18 cellular contexts compared by ENCODE assay signal in genomic region chr3:123859177-123859576, GRCh38. TPM values are rescaled to one million over a fixed set of nuclear protein-coding genes. Genes with fewer than 3 reads are reported as not detected.
"Had no signal": no experiment of that assay in that cellular context is flagged by ENCODE, and none has a peak within 500 bp of the region (broad histone marks: within the 10 kb centered on the region; RNA-seq: fewer than 3 reads in every experiment).

No MANE protein-coding gene starts in this region.

- ATAC-seq: activated CD4-positive, CD25-positive, alpha-beta regulatory T cell treated with anti-CD3 and anti-CD28 coated beads, Interleukin-2, amount 50 U/mL, for 24 hours; activated naive CD4-positive, alpha-beta T cell treated with anti-CD3 and anti-CD28 coated beads, Interleukin-2, amount 50 U/mL, for 72 hours; body of pancreas; gastroesophageal sphincter; heart left ventricle; mucosa of descending colon; stimulated activated naive CD8-positive, alpha-beta T cell treated with anti-CD3 and anti-CD28 coated beads, Interleukin-15, Interleukin-2, amounts not matched to agents 100 U/mL and 50 U/mL, for 24 hours had no signal

- DNase-seq: activated CD4-positive, alpha-beta T cell treated with anti-CD3 and anti-CD28 coated beads, Interleukin-2, amount 50 U/mL, for 1 hour; activated gamma-delta T cell treated with Interleukin-2 at 50 U/mL for 16 hours; amniotic stem cell; body of pancreas; dorsolateral prefrontal cortex; heart left ventricle; mucosa of descending colon; naive B cell; stimulated activated CD4-positive, alpha-beta T cell treated with anti-CD3 and anti-CD28 coated beads, Interleukin-2, amount 100 ng/mL, for 24 hours; stimulated activated naive CD8-positive, alpha-beta T cell treated with anti-CD3 and anti-CD28 coated beads, Interleukin-15, Interleukin-2, amounts not matched to agents 100 U/mL and 50 U/mL, for 24 hours; substantia nigra; T1000; transverse colon had no signal

- H3K4me1 ChIP-seq: body of pancreas, gastroesophageal sphincter, heart left ventricle, transverse colon, vagina had no signal

- H3K27me3 ChIP-seq: body of pancreas, dorsolateral prefrontal cortex, gastroesophageal sphincter, heart left ventricle, transverse colon, vagina had no signal

- H3K9me3 ChIP-seq: body of pancreas, gastroesophageal sphincter, mucosa of descending colon, transverse colon, vagina had no signal

- H3K4me3 ChIP-seq: body of pancreas, dorsolateral prefrontal cortex, gastroesophageal sphincter, heart left ventricle, mucosa of descending colon, transverse colon, vagina had no signal

- H3K36me3 ChIP-seq: gastroesophageal sphincter, heart left ventricle, transverse colon, vagina had no signal

- H3K27ac ChIP-seq: body of pancreas, gastroesophageal sphincter, heart left ventricle, transverse colon, vagina had no signal

RNA-seq across cellular contexts. Expression of gene MYLK, which starts 25.0 kb away (rescaled TPM):
- total RNA-seq: activated CD8-positive, alpha-beta memory T cell treated with anti-CD3 and anti-CD28 coated beads for 36 hours had no signal
